In genomic region chr12:5197127-5197526, GRCh38 we compare ENCODE assay signal across 22 cellular contexts.
DNase-seq lines count a peak whose midpoint lies in the region; ATAC-seq and TF ChIP-seq lines count a peak whose summit lies in the region.
"Had no signal": no experiment of that assay in that cellular context is flagged by ENCODE, and none has a peak within 500 bp of the region (broad histone marks: within the 10 kb centered on the region; RNA-seq: fewer than 3 reads in every experiment).

No MANE protein-coding gene starts in this region.

- 17 to 29% methylated on average over 1 of the region's 1 CpG for WGBS in tibial nerve, 2 donors

- no peak for TF ChIP-seq EP300 in tibial nerve (IDR thresholded peaks at IDR 0.05)

- no peaks in the 10 kb centered on the region for H3K9me3 ChIP-seq in tibial nerve
- H3K9me3 ChIP-seq: vagina had no signal

- no peak for TF ChIP-seq POLR2A in tibial nerve (IDR thresholded peaks at IDR 0.05)

- H3K36me3 ChIP-seq in tibial nerve = no peaks in the 10 kb centered on the region
- H3K36me3 ChIP-seq: vagina had no signal

- TF ChIP-seq CTCF in AG10803 (conservative IDR thresholded peaks at IDR 0.05; ENCODE audit: low read length) (no peak), HFF-Myc (IDR thresholded peaks at IDR 0.05; ENCODE audit: low read depth, low read length, missing control alignments) (no peak), astrocyte of the cerebellum (IDR thresholded peaks at IDR 0.05; ENCODE audit: low read depth, low read length, missing control alignments) (no peak), tibial nerve (IDR thresholded peaks at IDR 0.05) (no peak)

- H3K27ac ChIP-seq in tibial nerve = no peak overlapping the region
- H3K27ac ChIP-seq: HL-60, vagina had no signal

- peaks cover 0 to 7% (median 0%) of the 10 kb centered on the region in 4 donors for H3K4me1 ChIP-seq in tibial nerve

- H3K4me3 ChIP-seq in AG10803 (ENCODE audit: low read length) (no peak overlapping the region), HFF-Myc (replicated peaks; ENCODE audit: low read depth, low read length) (no peak overlapping the region), astrocyte of the cerebellum (ENCODE audit: low read depth, low read length) (no peak overlapping the region), tibial nerve (no peak overlapping the region)
- H3K4me3 ChIP-seq: vagina had no signal

- in situ Hi-C loops in astrocyte of the cerebellum (cut with HindIII; ENCODE audit: low sequenced_read_pairs) = no loop called here

- peak; percentile 76 for DNase-seq in AG10803 (ENCODE audit: low read depth)
- DNase-seq in HFF-Myc (ENCODE audit: extremely low read depth, low read depth) = peak; percentile 15
- DNase-seq in astrocyte of the cerebellum (ENCODE audit: low read depth) = peak; percentile 89
- peak; percentile 12 for DNase-seq in iris pigment epithelial cell (ENCODE audit: low read depth)
- DNase-seq in retina = no peak
- no peak for DNase-seq in tibial nerve (ENCODE audit: low spot score in 2 of 2)
- DNase-seq in NCI-H2171 (lab: John Stamatoyannopoulos, UW) = no peak
- DNase-seq: activated gamma-delta T cell treated with Interleukin-2 at 50 U/mL for 16 hours; activated T-cell treated with anti-CD3 and anti-CD28 coated beads, Interleukin-2, amount 50 U/mL, for 1 hour; caudate nucleus; CD8-positive, alpha-beta memory T cell; dermis blood vessel endothelial cell; DMS53; NCI-H146; NCI-H2171 treated with DMSO at 0.1 percent for 48 hours; NCI-H526 treated with DMSO at 0.1 percent for 48 hours; posterior cingulate gyrus; SW 1271 had no signal

- no peak for ATAC-seq in HG03175 (IDR thresholded peaks at IDR 0.05; ENCODE audit: unreplicated experiment)
- ATAC-seq: activated CD4-positive, CD25-positive, alpha-beta regulatory T cell treated with anti-CD3 and anti-CD28 coated beads, Interleukin-2, amount 50 U/mL, for 24 hours had no signal

- H3K27me3 ChIP-seq in tibial nerve = no peaks in the 10 kb centered on the region
- H3K27me3 ChIP-seq: vagina had no signal

Comparison
In these comparisons a context has a peak if more than half of its experiments do, and no peak if none do; other contexts are left out.
1. DNase-seq: peak in AG10803 (single experiment), HFF-Myc (single experiment), astrocyte of the cerebellum (single experiment) and iris pigment epithelial cell (single experiment); none in retina (single experiment), tibial nerve (0 of 2) and NCI-H2171 (single experiment).